Comparison of ENCODE assay signal across 25 cellular contexts in genomic region chr2:46183426-46183825, GRCh38.
A peak's percentile ranks its signal among the peaks of the same experiment; 100 is the strongest.
DNase-seq lines count a peak whose midpoint lies in the region; ATAC-seq, FAIRE-seq and TF ChIP-seq lines count a peak whose summit lies in the region.
"Had no signal": no experiment of that assay in that cellular context is flagged by ENCODE, and none has a peak within 500 bp of the region (broad histone marks: within the 10 kb centered on the region; RNA-seq: fewer than 3 reads in every experiment).

No MANE protein-coding gene starts in this region.

- peaks cover 5% of the 10 kb centered on the region for H3K4me1 ChIP-seq in neural progenitor cell
- H3K4me1 ChIP-seq in upper lobe of left lung = peaks cover 33 to 55% (median 45%) of the 10 kb centered on the region in 4 donors

- H3K27me3 Mint-ChIP-seq in neural progenitor cell (ENCODE audit: insufficient read depth, low read depth) = peaks cover 4% of the 10 kb centered on the region
- H3K27me3 Mint-ChIP-seq in T-cell = no peaks in the 10 kb centered on the region
- H3K27me3 Mint-ChIP-seq: CD4-positive, alpha-beta memory T cell had no signal

- 94 to 98% methylated on average over 4 of the region's 4 CpGs for WGBS in upper lobe of left lung, 2 donors

- no peak for TF ChIP-seq EP300 in upper lobe of left lung (IDR thresholded peaks at IDR 0.05)

- H3K4me3 Mint-ChIP-seq in neural progenitor cell = no peak overlapping the region
- no peak overlapping the region for H3K4me3 Mint-ChIP-seq in T-cell
- H3K4me3 Mint-ChIP-seq: CD4-positive, alpha-beta memory T cell had no signal

- ATAC-seq in upper lobe of left lung (ENCODE audit: low FRiP score in 2 of 2) (no peak), Right ventricle myocardium superior (ENCODE audit: poor library complexity) (no peak), T-cell (replicated peaks in 1 of 4) (no peak)
- ATAC-seq: HCT116 had no signal

- H3K4me1 Mint-ChIP-seq in neural progenitor cell = peaks cover 13% of the 10 kb centered on the region
- peaks cover 20 to 30% (median 21%) of the 10 kb centered on the region in 3 donors for H3K4me1 Mint-ChIP-seq in T-cell

- H3K36me3 ChIP-seq in WERI-Rb-1 = no peaks in the 10 kb centered on the region
- no peaks in the 10 kb centered on the region for H3K36me3 ChIP-seq in neural progenitor cell
- peaks cover 0 to 36% (median 7%) of the 10 kb centered on the region in 4 donors for H3K36me3 ChIP-seq in upper lobe of left lung

- H3K9me3 Mint-ChIP-seq in neural progenitor cell (peaks cover 2% of the 10 kb centered on the region), T-cell (no peaks in the 10 kb centered on the region)
- H3K9me3 Mint-ChIP-seq: CD4-positive, alpha-beta memory T cell had no signal

- no peak for TF ChIP-seq CTCF in D721Med (IDR thresholded peaks at IDR 0.05; ENCODE audit: insufficient read depth, missing control alignments)
- no peak for TF ChIP-seq CTCF in WERI-Rb-1 (IDR thresholded peaks at IDR 0.05; ENCODE audit: low read depth, low read length)
- no peak for TF ChIP-seq CTCF in neural progenitor cell (IDR thresholded peaks at IDR 0.05)
- TF ChIP-seq CTCF in upper lobe of left lung (IDR thresholded peaks at IDR 0.05) = no peak

- no peaks in the 10 kb centered on the region for H4K20me1 ChIP-seq in neural progenitor cell (ENCODE audit: low read depth)

- CTCF ChIA-PET in T-cell (lab: Charles Lee) = no interaction called here

- no peaks in the 10 kb centered on the region for H3F3A ChIP-seq in neural progenitor cell (ENCODE audit: low read depth)

- no peak for TF ChIP-seq POLR2A in upper lobe of left lung (IDR thresholded peaks at IDR 0.05)

- DNase-seq in D721Med (ENCODE audit: insufficient read length, low spot score) = peak; percentile 50
- DNase-seq in WERI-Rb-1 = peak; percentile 72
- peak; percentile 44 for DNase-seq in neural progenitor cell (ENCODE audit: low spot score)
- DNase-seq in upper lobe of left lung = no peak
- DNase-seq in Right ventricle myocardium superior = no peak
- DNase-seq in NCI-H526 treated with DMSO at 0.1 percent for 48 hours (lab: John Stamatoyannopoulos, UW) = no peak
- no peak for DNase-seq in T-cell
- DNase-seq: C1 segment of cervical spinal cord; Caco-2; CD4-positive, alpha-beta memory T cell; DMS79 treated with DMSO at 0.1 percent for 48 hours; GF-D8; NCI-H1048; NCI-H1417; NCI-H1694; NCI-H2081 treated with DMSO at 0.1 percent for 48 hours; NCI-H2171; NCI-H226; NCI-H510A; SK-N-SH had no signal

- intact Hi-C loops in Right ventricle myocardium superior (cut with DNase I) = no loop called here

- H3K79me2 ChIP-seq in neural progenitor cell (ENCODE audit: low read depth) = no peaks in the 10 kb centered on the region

- peaks cover 3% of the 10 kb centered on the region for H3K9me3 ChIP-seq in WERI-Rb-1 (ENCODE audit: severe bottlenecking)
- H3K9me3 ChIP-seq in neural progenitor cell (ENCODE audit: low read depth) = no peaks in the 10 kb centered on the region
- H3K9me3 ChIP-seq in upper lobe of left lung = no peaks in the 10 kb centered on the region
- H3K9me3 ChIP-seq: Caco-2, SK-N-SH had no signal

- H3K9ac ChIP-seq in neural progenitor cell = no peak overlapping the region
- H3K9ac ChIP-seq: SK-N-SH had no signal

- no peak overlapping the region for H3K27ac ChIP-seq in WERI-Rb-1
- no peak overlapping the region for H3K27ac ChIP-seq in neural progenitor cell
- peak overlapping the region; percentile 66 to 88 (median 80) for H3K27ac ChIP-seq in upper lobe of left lung
- H3K27ac ChIP-seq: HL-60 had no signal

- no peak overlapping the region for H3K4me2 ChIP-seq in neural progenitor cell
- H3K4me2 ChIP-seq: SK-N-SH had no signal

- H3K4me3 ChIP-seq in WERI-Rb-1 (ENCODE audit: low read depth, low read length) (no peak overlapping the region), neural progenitor cell (no peak overlapping the region), upper lobe of left lung (no peak overlapping the region)

- H3K27me3 ChIP-seq in WERI-Rb-1 (ENCODE audit: insufficient read depth, low read depth, severe bottlenecking) = no peaks in the 10 kb centered on the region
- no peaks in the 10 kb centered on the region for H3K27me3 ChIP-seq in neural progenitor cell
- no peaks in the 10 kb centered on the region for H3K27me3 ChIP-seq in upper lobe of left lung

- no peak overlapping the region for H2AFZ ChIP-seq in neural progenitor cell (replicated peaks)

- POLR2A ChIA-PET in T-cell (lab: Charles Lee) = no interaction called here

- H3K27ac Mint-ChIP-seq in neural progenitor cell (peak overlapping the region; percentile 6), T-cell (no peak overlapping the region)

- FAIRE-seq in D721Med (lab: Jason Lieb, UNC) = no peak
- FAIRE-seq: GM12891, H1, RCC 7860 had no signal

- no peaks in the 10 kb centered on the region for H3K36me3 Mint-ChIP-seq in neural progenitor cell
- H3K36me3 Mint-ChIP-seq in T-cell = peaks cover 7% of the 10 kb centered on the region

Comparison
In these comparisons a context has a peak if more than half of its experiments do, and no peak if none do; other contexts are left out.
1. DNase-seq: peak in D721Med (single experiment), WERI-Rb-1 (single experiment) and neural progenitor cell (single experiment); none in upper lobe of left lung (0 of 2), Right ventricle myocardium superior (single experiment), NCI-H526 treated with DMSO at 0.1 percent for 48 hours (single experiment) and T-cell (0 of 34).
2. H3K27ac ChIP-seq: peak in upper lobe of left lung (4 of 4); none in WERI-Rb-1 (single experiment) and neural progenitor cell (single experiment).